In genomic region chr6:151136141-151136755, GRCh38 we compare ENCODE assay signal across 13 cellular contexts.
A peak's percentile ranks its signal among the peaks of the same experiment; 100 is the strongest.
DNase-seq lines count a peak whose midpoint lies in the region; ATAC-seq and TF ChIP-seq lines count a peak whose summit lies in the region.
"Had no signal": no experiment of that assay in that cellular context is flagged by ENCODE, and none has a peak within 500 bp of the region (broad histone marks: within the 10 kb centered on the region; RNA-seq: fewer than 3 reads in every experiment).

No MANE protein-coding gene starts in this region.

- H3K4me1 Mint-ChIP-seq in neural progenitor cell, result peaks cover 30% of the 10 kb centered on the region

- intact Hi-C loops in Right ventricle myocardium superior (cut with DNase I), result no loop called here
- intact Hi-C loops in cardiac septum (cut with DNase I), result no loop called here
- intact Hi-C loops in left ventricle myocardium superior (cut with micrococcal nuclease), result no loop called here

- peaks cover 11% of the 10 kb centered on the region for H3K4me1 ChIP-seq in neural progenitor cell
- H3K4me1 ChIP-seq in foreskin keratinocyte, result no peaks in the 10 kb centered on the region

- H3K9ac ChIP-seq in neural progenitor cell, result no peak overlapping the region

- H2AFZ ChIP-seq in neural progenitor cell (replicated peaks), result peak overlapping the region; percentile 73

- no peaks in the 10 kb centered on the region for H3K79me2 ChIP-seq in neural progenitor cell (ENCODE audit: low read depth)

- TF ChIP-seq CTCF in neural progenitor cell (IDR thresholded peaks at IDR 0.05), result no peak
- TF ChIP-seq CTCF in foreskin keratinocyte (conservative IDR thresholded peaks at IDR 0.05), result no peak

- no peaks in the 10 kb centered on the region for H4K20me1 ChIP-seq in neural progenitor cell (ENCODE audit: low read depth)

- peaks cover 5% of the 10 kb centered on the region for H3K27me3 Mint-ChIP-seq in neural progenitor cell (ENCODE audit: insufficient read depth, low read depth)

- H3K27ac ChIP-seq in neural progenitor cell (peak overlapping the region; percentile 69), foreskin keratinocyte (no peak overlapping the region)

- H3K36me3 Mint-ChIP-seq in neural progenitor cell, result peaks cover 9% of the 10 kb centered on the region

- H3K4me2 ChIP-seq in neural progenitor cell, result peak overlapping the region; percentile 68

- H3K4me3 ChIP-seq in neural progenitor cell, result no peak overlapping the region

- ATAC-seq in Right ventricle myocardium superior (ENCODE audit: poor library complexity) (peak; percentile 53), left ventricle myocardium superior (peak; percentile 57), foreskin keratinocyte (no peak), GM18517 (IDR thresholded peaks at IDR 0.05; ENCODE audit: unreplicated experiment) (no peak)

- DNase-seq in Right ventricle myocardium superior (peak; percentile 48), cardiac septum (ENCODE audit: low spot score) (no peak), left ventricle myocardium superior (no peak), neural progenitor cell (ENCODE audit: low spot score) (peak; percentile 69), foreskin keratinocyte (no peak)
- no peak for DNase-seq in activated CD4-positive, alpha-beta T cell treated with anti-CD3 and anti-CD28 coated beads, Interleukin-2, amount 50 U/mL, for 48 hours
- no peak for DNase-seq in stimulated activated CD4-positive, alpha-beta T cell treated with anti-CD3 and anti-CD28 coated beads, Interleukin-12 subunit alpha, Interleukin-12 subunit beta, amount 100 ng/mL, for 4 hours
- DNase-seq: ACHN, dorsolateral prefrontal cortex, KG1, NCI-H82 had no signal

- no peak overlapping the region for H3K4me3 Mint-ChIP-seq in neural progenitor cell
- H3K4me3 Mint-ChIP-seq: activated T-helper 1 cell treated with anti-CD3 and anti-CD28 coated beads, Interleukin-12 subunit alpha, Interleukin-12 subunit beta, Interleukin-2, Interleukin-4 antibody, amounts not matched to agents 30 ng/mL and 10 ng/mL and 1 ng/mL, durations not matched to agents 14 hours and 24 hours and 36 hours had no signal

- peaks cover 16% of the 10 kb centered on the region for H3K9me3 Mint-ChIP-seq in neural progenitor cell

- no peaks in the 10 kb centered on the region for H3K9me3 ChIP-seq in neural progenitor cell (ENCODE audit: low read depth)

- H3F3A ChIP-seq in neural progenitor cell (ENCODE audit: low read depth), result peaks cover 15% of the 10 kb centered on the region

- H3K27ac Mint-ChIP-seq in neural progenitor cell, result peak overlapping the region; percentile 78
- H3K27ac Mint-ChIP-seq: activated T-helper 1 cell treated with anti-CD3 and anti-CD28 coated beads, Interleukin-12 subunit alpha, Interleukin-12 subunit beta, Interleukin-2, Interleukin-4 antibody, amounts not matched to agents 30 ng/mL and 10 ng/mL and 1 ng/mL, durations not matched to agents 14 hours and 24 hours and 36 hours had no signal

- H3K36me3 ChIP-seq in neural progenitor cell, result no peaks in the 10 kb centered on the region

- no peaks in the 10 kb centered on the region for H3K27me3 ChIP-seq in neural progenitor cell
- no peaks in the 10 kb centered on the region for H3K27me3 ChIP-seq in foreskin keratinocyte

Comparison
In these comparisons a context has a peak if more than half of its experiments do, and no peak if none do; other contexts are left out.
1. DNase-seq: peak in Right ventricle myocardium superior (single experiment) and neural progenitor cell (single experiment); none in cardiac septum (single experiment), left ventricle myocardium superior (single experiment), activated CD4-positive, alpha-beta T cell treated with anti-CD3 and anti-CD28 coated beads, Interleukin-2, amount 50 U/mL, for 48 hours (0 of 2), foreskin keratinocyte (0 of 2) and stimulated activated CD4-positive, alpha-beta T cell treated with anti-CD3 and anti-CD28 coated beads, Interleukin-12 subunit alpha, Interleukin-12 subunit beta, amount 100 ng/mL, for 4 hours (single experiment).
2. ATAC-seq: peak in Right ventricle myocardium superior (single experiment) and left ventricle myocardium superior (single experiment); none in foreskin keratinocyte (single experiment) and GM18517 (single experiment).